Comparison of ENCODE assay signal across 8 cellular contexts in genomic region chr12:56029666-56030293, GRCh38. TPM values are rescaled to one million over a fixed set of nuclear protein-coding genes. Genes with fewer than 3 reads are reported as not detected.
DNase-seq lines count a peak whose midpoint lies in the region; ATAC-seq and TF ChIP-seq lines count a peak whose summit lies in the region.

No MANE protein-coding gene starts in this region.

- H3K79me1 ChIP-seq in trophoblast cell (ENCODE audit: low read length) = peaks cover 6% of the 10 kb centered on the region

- TF ChIP-seq CTCF in BJ (IDR thresholded peaks at IDR 0.05; ENCODE audit: insufficient read depth, low read depth, low read length) (peak; percentile 86), fibroblast of lung (conservative IDR thresholded peaks at IDR 0.05 in 1 of 2, IDR thresholded peaks at IDR 0.05 in 1 of 2; ENCODE audit: low read depth in 1 of 2, low read length in 2 of 2) (peak; percentile 79 to 81)
- peak; percentile 69 for TF ChIP-seq CTCF in activated CD8-positive, alpha-beta T cell treated with anti-CD3 and anti-CD28 coated beads for 36 hours (IDR thresholded peaks at IDR 0.05)

- H3K27me3 ChIP-seq in BJ (ENCODE audit: control insufficient read depth, insufficient read depth, low read length) (no peaks in the 10 kb centered on the region), fibroblast of lung (ENCODE audit: control insufficient read depth, insufficient read depth, low read length) (no peaks in the 10 kb centered on the region), trophoblast cell (ENCODE audit: insufficient read depth, low read length) (no peaks in the 10 kb centered on the region)

- no peak for DNase-seq in BJ (ENCODE audit: low read depth)
- DNase-seq in NCI-H2196 treated with DMSO at 0.1 percent for 48 hours (lab: John Stamatoyannopoulos, UW; ENCODE audit: unreplicated experiment) = peak; percentile 8
- DNase-seq in activated CD8-positive, alpha-beta T cell treated with anti-CD3 and anti-CD28 coated beads for 36 hours = peak; percentile 51
- DNase-seq in fibroblast of lung (ENCODE audit: low read depth in 2 of 2) = peak; percentile 61 to 76
- peak; percentile 37 to 79 for DNase-seq in trophoblast cell
- no peak for DNase-seq in NK-92 treated with Interleukin-12 subunit alpha and Interleukin-12 subunit beta, amount 100 ng/mL, for 24 hours (lab: John Stamatoyannopoulos, UW)

- H3K23ac ChIP-seq in trophoblast cell (ENCODE audit: low read length) = no peak overlapping the region

- H3K36me3 Mint-ChIP-seq in activated CD8-positive, alpha-beta T cell treated with anti-CD3 and anti-CD28 coated beads for 36 hours (ENCODE audit: low read depth) = peaks cover 67% of the 10 kb centered on the region

- no peak overlapping the region for H3K4ac ChIP-seq in trophoblast cell (ENCODE audit: low read depth, low read length)

- no peak overlapping the region for H3K14ac ChIP-seq in trophoblast cell (ENCODE audit: low read length)

- intact Hi-C loops in activated CD8-positive, alpha-beta T cell treated with anti-CD3 and anti-CD28 coated beads for 36 hours (cut with micrococcal nuclease) = loop anchor here (2.0 kb wide), 1 partner anchor 33 kb away; the partner anchor contains the start of gene SUOX

- no peak overlapping the region for H3K4me3 Mint-ChIP-seq in activated CD8-positive, alpha-beta T cell treated with anti-CD3 and anti-CD28 coated beads for 36 hours

- no peak overlapping the region for H3K18ac ChIP-seq in trophoblast cell (ENCODE audit: low read length)

- no peak overlapping the region for H4K91ac ChIP-seq in trophoblast cell (ENCODE audit: low read depth, low read length)

- peak overlapping the region; percentile 80 for H3K27ac Mint-ChIP-seq in activated CD8-positive, alpha-beta T cell treated with anti-CD3 and anti-CD28 coated beads for 36 hours

- POLR2A ChIA-PET in BJ (lab: Charles Lee) = interaction anchor here (1.0 kb wide), 1 partner anchor 34 kb away, joined by 13 read pairs; no protein-coding TSS in a partner anchor
- POLR2A ChIA-PET in activated CD8-positive, alpha-beta T cell treated with anti-CD3 and anti-CD28 coated beads for 36 hours (lab: Charles Lee) = interaction anchor here (0.8 to 1.4 kb wide), 2 partner anchors 55 to 300 kb away, joined by 3 to 4 read pairs; partner anchors contain the start of gene RAB5B

- no peak overlapping the region for H4K8ac ChIP-seq in trophoblast cell (ENCODE audit: low read depth, low read length)

- no peaks in the 10 kb centered on the region for H4K20me1 ChIP-seq in fibroblast of lung (ENCODE audit: control insufficient read depth, extremely low read depth, insufficient read depth, low read length)

- H3K4me1 Mint-ChIP-seq in activated CD8-positive, alpha-beta T cell treated with anti-CD3 and anti-CD28 coated beads for 36 hours (ENCODE audit: low read depth) = peaks cover 47% of the 10 kb centered on the region

- H3K27ac ChIP-seq in fibroblast of lung (ENCODE audit: insufficient read depth, low read length) (no peak overlapping the region), trophoblast cell (ENCODE audit: low read depth, low read length) (peak overlapping the region; percentile 74)

- no peaks in the 10 kb centered on the region for H3K9me3 Mint-ChIP-seq in activated CD8-positive, alpha-beta T cell treated with anti-CD3 and anti-CD28 coated beads for 36 hours

- H3K4me1 ChIP-seq in fibroblast of lung (ENCODE audit: control insufficient read depth, extremely low read depth, insufficient read depth, low read length) (no peaks in the 10 kb centered on the region), trophoblast cell (ENCODE audit: control insufficient read depth in 1 of 2, insufficient read depth in 2 of 2, low read length in 2 of 2) (peaks cover 2 to 10% of the 10 kb centered on the region in 2 experiments)

- H3K9ac ChIP-seq in fibroblast of lung (ENCODE audit: insufficient read depth, low read length) (no peak overlapping the region), trophoblast cell (ENCODE audit: low read length) (no peak overlapping the region)

- no peak overlapping the region for H2AK5ac ChIP-seq in trophoblast cell (ENCODE audit: low read length)

- H3K9me3 ChIP-seq in fibroblast of lung (ENCODE audit: control insufficient read depth, insufficient read depth, low read depth, low read length) (no peaks in the 10 kb centered on the region), trophoblast cell (ENCODE audit: insufficient read depth, low read depth, low read length) (no peaks in the 10 kb centered on the region)

- no peak overlapping the region for H2BK120ac ChIP-seq in trophoblast cell (ENCODE audit: insufficient read depth, low read length, poor library complexity)

- H3K4me2 ChIP-seq in fibroblast of lung (ENCODE audit: extremely low read depth, insufficient read depth, low read length) (no peak overlapping the region), trophoblast cell (ENCODE audit: low read length) (no peak overlapping the region)

- no peak overlapping the region for H2AFZ ChIP-seq in fibroblast of lung (ENCODE audit: low read length)
- no peak overlapping the region for H2AFZ ChIP-seq in trophoblast cell (ENCODE audit: insufficient read depth, low read length, poor library complexity)

- H3K79me2 ChIP-seq in fibroblast of lung (ENCODE audit: control insufficient read depth, insufficient read depth, low read length) (no peaks in the 10 kb centered on the region), trophoblast cell (ENCODE audit: control insufficient read depth, insufficient read depth, low read length, poor library complexity) (no peaks in the 10 kb centered on the region)

- H3K36me3 ChIP-seq in BJ (ENCODE audit: control insufficient read depth, insufficient read depth, low read length) (peaks cover 6% of the 10 kb centered on the region), fibroblast of lung (ENCODE audit: control insufficient read depth, insufficient read depth, low read length) (peaks cover 9% of the 10 kb centered on the region), trophoblast cell (ENCODE audit: control insufficient read depth in 1 of 2, insufficient read depth in 2 of 2, low read length in 2 of 2) (peaks cover 19 to 21% of the 10 kb centered on the region in 2 experiments)

- no peak overlapping the region for H4K12ac ChIP-seq in trophoblast cell (ENCODE audit: low read depth, low read length)

- no peak overlapping the region for H2BK12ac ChIP-seq in trophoblast cell (ENCODE audit: low read length)

- WGBS in trophoblast cell (ENCODE audit: extremely low coverage, insufficient coverage, insufficient read length) = no CpG with 5 or more reads among the region's 6 CpGs

- CTCF ChIA-PET in BJ (lab: Yijun Ruan, JAX) = interaction anchor here (0.6 to 6.4 kb wide), 26 partner anchors 10 to 293 kb away, joined by 3 to 86 read pairs (median 4); partner anchors contain the start of genes ESYT1, GDF11, IKZF4 and RAB5B
- CTCF ChIA-PET in activated CD8-positive, alpha-beta T cell treated with anti-CD3 and anti-CD28 coated beads for 36 hours (lab: Charles Lee) = interaction anchor here (0.7 to 4.2 kb wide), 26 partner anchors 10 to 296 kb away, joined by 3 to 88 read pairs (median 10); partner anchors contain the start of genes IKZF4, PA2G4, RAB5B and SUOX

- H3K27me3 Mint-ChIP-seq in activated CD8-positive, alpha-beta T cell treated with anti-CD3 and anti-CD28 coated beads for 36 hours = no peaks in the 10 kb centered on the region

- H3K4me3 ChIP-seq in BJ (ENCODE audit: low read depth, low read length) = no peak overlapping the region
- no peak overlapping the region for H3K4me3 ChIP-seq in fibroblast of lung (replicated peaks in 1 of 4; ENCODE audit: control extremely low read depth in 1 of 4, insufficient read depth in 1 of 4, low read depth in 3 of 4, low read length in 4 of 4)
- H3K4me3 ChIP-seq in trophoblast cell (ENCODE audit: low read depth, low read length) = no peak overlapping the region

- peak overlapping the region; percentile 12 for H2BK5ac ChIP-seq in trophoblast cell (ENCODE audit: low read depth, low read length, poor library complexity)

- peak; percentile 47 for ATAC-seq in GM18502 (IDR thresholded peaks at IDR 0.05; ENCODE audit: poor library complexity, unreplicated experiment)
- peak; percentile 34 for ATAC-seq in activated CD8-positive, alpha-beta T cell treated with anti-CD3 and anti-CD28 coated beads for 36 hours
- no peak for ATAC-seq in HG03108 (IDR thresholded peaks at IDR 0.05; ENCODE audit: unreplicated experiment)

RNA-seq across cellular contexts. Expression of gene IKZF4, which starts 8.9 kb away (rescaled TPM):
- polyA plus RNA-seq in BJ (2011; rRNA removed) (1.9 and 2.9 TPM in 2 replicates), fibroblast of lung (3.2 and 3.7 TPM in 2 replicates)
- 3.6 and 4.1 TPM in 2 replicates for polyA minus RNA-seq in BJ (2011; rRNA and poly(A)+ RNA removed)
- total RNA-seq in activated CD8-positive, alpha-beta T cell treated with anti-CD3 and anti-CD28 coated beads for 36 hours = 10 to 100 TPM; 20.5 to 20.8 TPM
- 0.51 and 2.0 TPM in 2 replicates for total RNA-seq in fibroblast of lung
- 3.6 and 4.2 TPM in 2 replicates for polyA plus RNA-seq in fibroblast of lung (2012)
- 17.6 and 17.7 TPM in 2 replicates for polyA minus RNA-seq in fibroblast of lung (ENCODE audit: low replicate concordance)
- 5.2 and 5.4 TPM in 2 replicates for polyA plus RNA-seq in trophoblast cell (2013)

RNA-seq across cellular contexts. Expression of gene RPS26, which starts 11.9 kb away (rescaled TPM):
- polyA plus RNA-seq in BJ (2011; rRNA removed) (635 and 868 TPM in 2 replicates), fibroblast of lung (739 and 1,779 TPM in 2 replicates)
- polyA minus RNA-seq in BJ (2011; rRNA and poly(A)+ RNA removed) = 282 and 579 TPM in 2 replicates
- 10 to 100 TPM; 29.7 to 29.8 TPM for total RNA-seq in activated CD8-positive, alpha-beta T cell treated with anti-CD3 and anti-CD28 coated beads for 36 hours
- total RNA-seq in fibroblast of lung = 86.2 and 125 TPM in 2 replicates
- polyA plus RNA-seq in fibroblast of lung (2012) = 685 and 1,323 TPM in 2 replicates
- polyA minus RNA-seq in fibroblast of lung (ENCODE audit: low replicate concordance) = 45.7 and 128 TPM in 2 replicates
- polyA plus RNA-seq in trophoblast cell (2013) = 894 and 933 TPM in 2 replicates

RNA-seq across cellular contexts. Expression of gene SUOX, which starts 32.7 kb away (rescaled TPM):
- 14.4 and 22.3 TPM in 2 replicates for polyA plus RNA-seq in BJ (2011; rRNA removed)
- 14.1 and 21.2 TPM in 2 replicates for polyA minus RNA-seq in BJ (2011; rRNA and poly(A)+ RNA removed)
- total RNA-seq in activated CD8-positive, alpha-beta T cell treated with anti-CD3 and anti-CD28 coated beads for 36 hours = 1 to 10 TPM; 4.6 to 6.2 TPM
- 9.2 and 11.6 TPM in 2 replicates for total RNA-seq in fibroblast of lung
- polyA plus RNA-seq in fibroblast of lung = 11.1 and 15.0 TPM in 2 replicates
- 9.3 and 13.5 TPM in 2 replicates for polyA plus RNA-seq in fibroblast of lung (2012)
- polyA minus RNA-seq in fibroblast of lung (ENCODE audit: low replicate concordance) = 18.1 and 48.6 TPM in 2 replicates
- 22.7 and 23.0 TPM in 2 replicates for polyA plus RNA-seq in trophoblast cell (2013)

RNA-seq across cellular contexts. Expression of gene ERBB3, which starts 50.2 kb away (rescaled TPM):
- polyA plus RNA-seq in BJ (2011; rRNA removed) (4.7 and 6.0 TPM in 2 replicates), fibroblast of lung (0.59 and 0.92 TPM in 2 replicates)
- 4.0 and 5.4 TPM in 2 replicates for polyA minus RNA-seq in BJ (2011; rRNA and poly(A)+ RNA removed)
- under 1 TPM; 0.98 to 0.99 TPM for total RNA-seq in activated CD8-positive, alpha-beta T cell treated with anti-CD3 and anti-CD28 coated beads for 36 hours
- total RNA-seq in fibroblast of lung = 0.66 and 1.3 TPM in 2 replicates
- 0.56 and 0.96 TPM in 2 replicates for polyA plus RNA-seq in fibroblast of lung (2012)
- 3.0 TPM in 1 of 2 replicates, not detected in the other for polyA minus RNA-seq in fibroblast of lung (ENCODE audit: low replicate concordance)
- 89.0 and 92.2 TPM in 2 replicates for polyA plus RNA-seq in trophoblast cell (2013)

RNA-seq across cellular contexts. Expression of gene RAB5B, which starts 55.9 kb away (rescaled TPM):
- 117 and 130 TPM in 2 replicates for polyA plus RNA-seq in BJ (2011; rRNA removed)
- polyA minus RNA-seq in BJ (2011; rRNA and poly(A)+ RNA removed) = 62.5 and 86.9 TPM in 2 replicates
- total RNA-seq in activated CD8-positive, alpha-beta T cell treated with anti-CD3 and anti-CD28 coated beads for 36 hours = 10 to 100 TPM; 26.0 to 32.4 TPM
- total RNA-seq in fibroblast of lung = 46.2 and 55.3 TPM in 2 replicates
- polyA plus RNA-seq in fibroblast of lung = 144 and 193 TPM in 2 replicates
- 67.9 and 91.2 TPM in 2 replicates for polyA plus RNA-seq in fibroblast of lung (2012)
- polyA minus RNA-seq in fibroblast of lung (ENCODE audit: low replicate concordance) = 87.0 and 98.6 TPM in 2 replicates
- 126 and 127 TPM in 2 replicates for polyA plus RNA-seq in trophoblast cell (2013)

Comparison
In these comparisons a context has a peak if more than half of its experiments do, and no peak if none do; other contexts are left out.
1. DNase-seq: peak in NCI-H2196 treated with DMSO at 0.1 percent for 48 hours (single experiment), activated CD8-positive, alpha-beta T cell treated with anti-CD3 and anti-CD28 coated beads for 36 hours (single experiment), fibroblast of lung (2 of 2) and trophoblast cell (2 of 2); none in BJ (single experiment) and NK-92 treated with Interleukin-12 subunit alpha and Interleukin-12 subunit beta, amount 100 ng/mL, for 24 hours (single experiment).
2. Peak in every context shown above with its lines, with median percentiles within 50 percentile points of each other: CTCF ChIP-seq.